In genomic region chr11:59243633-59244032, GRCh38 we compare ENCODE assay signal across 24 cellular contexts. TPM values are rescaled to one million over a fixed set of nuclear protein-coding genes. Genes with fewer than 3 reads are reported as not detected.
DNase-seq lines count a peak whose midpoint lies in the region; ATAC-seq, FAIRE-seq and TF ChIP-seq lines count a peak whose summit lies in the region.
"Had no signal": no experiment of that assay in that cellular context is flagged by ENCODE, and none has a peak within 500 bp of the region (broad histone marks: within the 10 kb centered on the region; RNA-seq: fewer than 3 reads in every experiment).

No MANE protein-coding gene starts in this region.

- SMC1A ChIA-PET in GM12878 (lab: Charles Lee; ENCODE audit: uncharacterized antibody, unreplicated experiment): interaction anchor here (0.6 to 1.7 kb wide), 2 partner anchors 24 to 46 kb away, joined by 3 to 7 read pairs; no protein-coding TSS in a partner anchor

- H3K27ac ChIP-seq in IMR-90 (ENCODE audit: insufficient read depth, low read length) (no peak overlapping the region), GM12878 (ENCODE audit: control insufficient read depth, insufficient read depth) (no peak overlapping the region), PC-9 (no peak overlapping the region)
- H3K27ac ChIP-seq: 22Rv1; A549; BLaER1 treated with 17β-estradiol and CSF1 and Interleukin-3, amounts not matched to agents 10 nM and 100 nM; HL-60 had no signal

- TF ChIP-seq POLR2A in IMR-90 (IDR thresholded peaks at IDR 0.05; ENCODE audit: low read depth, low read length) (no peak), GM12878 (IDR thresholded peaks at IDR 0.05; ENCODE audit: low read depth, low read length) (no peak)

- no peak for TF ChIP-seq EP300 in GM12878 (IDR thresholded peaks at IDR 0.05; ENCODE audit: borderline replicate concordance in 1 of 2, control insufficient read depth in 1 of 2, low read depth in 2 of 2, low read length in 2 of 2)

- RAD21 ChIA-PET in GM12878 (lab: Charles Lee; ENCODE audit: unreplicated experiment): no interaction called here

- in situ Hi-C loops in IMR-90 (cut with MboI; ENCODE audit: low sequenced_read_pairs) (no loop called here), GM12878 (cut with MboI) (no loop called here)

- H3K23ac ChIP-seq in IMR-90 (ENCODE audit: low read depth, low read length): no peak overlapping the region

- H3K36me3 ChIP-seq in IMR-90 (ENCODE audit: control insufficient read depth, insufficient read depth, low read length) (no peaks in the 10 kb centered on the region), GM12878 (ENCODE audit: control insufficient read depth in 2 of 2, insufficient read depth in 2 of 2, low read length in 1 of 2) (no peaks in the 10 kb centered on the region), PC-9 (ENCODE audit: low read depth) (no peaks in the 10 kb centered on the region)

- TF ChIP-seq CTCF in IMR-90 (conservative IDR thresholded peaks at IDR 0.05; ENCODE audit: low read depth, low read length): no peak
- no peak for TF ChIP-seq CTCF in GM12878 (IDR thresholded peaks at IDR 0.05 in 2 of 3, conservative IDR thresholded peaks at IDR 0.05 in 1 of 3; ENCODE audit: control insufficient read depth in 2 of 3, extremely low read depth in 1 of 3, insufficient read depth in 1 of 3, low read depth in 3 of 3, low read length in 3 of 3)
- TF ChIP-seq CTCF in PC-9 (conservative IDR thresholded peaks at IDR 0.05): no peak

- H3K79me1 ChIP-seq in IMR-90 (ENCODE audit: low read depth in 1 of 2, low read length in 2 of 2): no peaks in the 10 kb centered on the region

- no peaks in the 10 kb centered on the region for H3K27me3 ChIP-seq in IMR-90 (ENCODE audit: control insufficient read depth, insufficient read depth, low read length)
- H3K27me3 ChIP-seq in GM12878 (replicated peaks in 1 of 2; ENCODE audit: control insufficient read depth in 2 of 2, insufficient read depth in 2 of 2, low read length in 1 of 2): no peaks in the 10 kb centered on the region
- no peaks in the 10 kb centered on the region for H3K27me3 ChIP-seq in PC-9 (ENCODE audit: insufficient read depth, low read depth)
- H3K27me3 ChIP-seq: BLaER1 treated with 17β-estradiol and CSF1 and Interleukin-3, amounts not matched to agents 10 nM and 100 nM had no signal

- H2BK20ac ChIP-seq in IMR-90 (ENCODE audit: low read depth, low read length): peak overlapping the region; percentile 77

- H2BK15ac ChIP-seq in IMR-90 (ENCODE audit: low read depth, low read length): 0 out of 3 replicates have a peak overlapping the region, but pooled peaks have one; percentile 7

- H3K14ac ChIP-seq in IMR-90 (replicated peaks; ENCODE audit: low read depth, low read length): peak overlapping the region; percentile 63; the same call in 1 of the 2 replicates

- H3K9me1 ChIP-seq in IMR-90 (ENCODE audit: insufficient read depth, low read length): no peaks in the 10 kb centered on the region

- no peak overlapping the region for H2AK5ac ChIP-seq in IMR-90 (ENCODE audit: low read depth, low read length)

- H3K79me2 ChIP-seq in GM12878 (ENCODE audit: control insufficient read depth, insufficient read depth, low read length) (no peaks in the 10 kb centered on the region), PC-9 (ENCODE audit: low read depth) (no peaks in the 10 kb centered on the region)

- H3K56ac ChIP-seq in IMR-90 (ENCODE audit: extremely low read depth, insufficient read depth, low read length): no peak overlapping the region

- TF ChIP-seq RAD21 in IMR-90 (IDR thresholded peaks at IDR 0.05; ENCODE audit: low read length) (no peak), GM12878 (IDR thresholded peaks at IDR 0.05; ENCODE audit: insufficient read depth, low read depth, low read length) (no peak)

- peaks cover 17% of the 10 kb centered on the region; the same call in 1 of the 2 replicates for H3F3A ChIP-seq in PC-9 (ENCODE audit: insufficient read depth, low read depth)

- POLR2A ChIA-PET in IMR-90 (lab: Charles Lee; ENCODE audit: unreplicated experiment) (no interaction called here), GM12878 (lab: Charles Lee) (no interaction called here), PC-9 (lab: Charles Lee; ENCODE audit: unreplicated experiment) (no interaction called here)

- H2BK120ac ChIP-seq in IMR-90 (ENCODE audit: low read depth, low read length): 0 out of 2 replicates have a peak overlapping the region, but pooled peaks have one; percentile 85

- no CpG with 5 or more reads among the region's 1 CpG for WGBS in IMR-90 (ENCODE audit: extremely low coverage in 2 of 2, insufficient read length in 1 of 2), 2 experiments
- 0% methylated on average over 1 of the region's 1 CpG for WGBS in GM12878 (ENCODE audit: insufficient coverage, insufficient replicate concordance, low lambda C conversion rate, missing lambda C conversion rate)

- FAIRE-seq in GM12878 (lab: Jason Lieb, UNC): no peak
- FAIRE-seq: A549, G401.6, H1 had no signal

- CTCF ChIA-PET in IMR-90 (lab: Yijun Ruan, JAX): interaction anchor here (0.6 kb wide), 1 partner anchor 12 kb away, joined by 3 read pairs; no protein-coding TSS in a partner anchor
- CTCF ChIA-PET in GM12878 (lab: Yijun Ruan, JAX): no interaction called here
- CTCF ChIA-PET in PC-9 (lab: Charles Lee): no interaction called here

- no peaks in the 10 kb centered on the region for H3K9me3 ChIP-seq in IMR-90 (ENCODE audit: control insufficient read depth, insufficient read depth, low read length)
- H3K9me3 ChIP-seq in GM12878 (replicated peaks; ENCODE audit: control insufficient read depth, insufficient read depth, low read length): peaks cover 4% of the 10 kb centered on the region; the same call in 2 of the 3 replicates
- H3K9me3 ChIP-seq in PC-9 (ENCODE audit: insufficient read depth, low read depth): no peaks in the 10 kb centered on the region

- H4K8ac ChIP-seq in IMR-90 (ENCODE audit: low read depth in 2 of 2, low read length in 2 of 2): 0 out of 4 replicates have a peak overlapping the region, but pooled peaks of 1 of the 2 experiments have one; percentile 32

- no peaks in the 10 kb centered on the region for H3K9me2 ChIP-seq in PC-9 (ENCODE audit: insufficient read depth)

- ATAC-seq in IMR-90 (ENCODE audit: low read depth): peak; percentile 70
- no peak for ATAC-seq in GM12878
- no peak for ATAC-seq in HG03196 (IDR thresholded peaks at IDR 0.05; ENCODE audit: unreplicated experiment)
- ATAC-seq in HG02938 (IDR thresholded peaks at IDR 0.05; ENCODE audit: unreplicated experiment): no peak
- ATAC-seq: A549 had no signal

- intact Hi-C loops in IMR-90 (cut with micrococcal nuclease) (loop anchor here (2.0 kb wide), 1 partner anchor 17 kb away; no protein-coding TSS in a partner anchor), GM12878 (cut with micrococcal nuclease; ENCODE audit: unreplicated experiment) (no loop called here), PC-9 (cut with micrococcal nuclease; ENCODE audit: unreplicated experiment) (no loop called here)

- no peak overlapping the region for H4K5ac ChIP-seq in IMR-90 (ENCODE audit: low read depth, low read length)

- no peak overlapping the region for H3K4me3 ChIP-seq in IMR-90 (ENCODE audit: insufficient read depth, low read depth, low read length)
- H3K4me3 ChIP-seq in GM12878: no peak overlapping the region
- no peak overlapping the region for H3K4me3 ChIP-seq in PC-9
- H3K4me3 ChIP-seq: A549; BLaER1 treated with 17β-estradiol and CSF1 and Interleukin-3, amounts not matched to agents 10 nM and 100 nM had no signal

- H3K9ac ChIP-seq in IMR-90 (ENCODE audit: low read depth, low read length) (no peak overlapping the region), GM12878 (ENCODE audit: control insufficient read depth, insufficient read depth, low read length) (no peak overlapping the region)
- H3K9ac ChIP-seq: BLaER1 treated with 17β-estradiol and CSF1 and Interleukin-3, amounts not matched to agents 10 nM and 100 nM had no signal

- peak overlapping the region; percentile 57; the same call in 1 of the 2 replicates for H3K4me2 ChIP-seq in IMR-90 (ENCODE audit: low read depth, low read length)
- H3K4me2 ChIP-seq in GM12878 (ENCODE audit: control insufficient read depth, insufficient read depth): no peak overlapping the region
- H3K4me2 ChIP-seq in PC-9: no peak overlapping the region
- H3K4me2 ChIP-seq: A549; BLaER1 treated with 17β-estradiol and CSF1 and Interleukin-3, amounts not matched to agents 10 nM and 100 nM had no signal

- H2BK5ac ChIP-seq in IMR-90 (ENCODE audit: low read depth, low read length, poor library complexity, severe bottlenecking): peak overlapping the region; percentile 38

- H3K4me1 ChIP-seq in IMR-90 (ENCODE audit: control insufficient read depth, insufficient read depth, low read length) (peaks cover 2% of the 10 kb centered on the region; the same call in 1 of the 2 replicates), GM12878 (ENCODE audit: control insufficient read depth, insufficient read depth, low read length) (no peaks in the 10 kb centered on the region), PC-9 (replicated peaks; ENCODE audit: insufficient read depth) (peaks cover 18% of the 10 kb centered on the region)
- H3K4me1 ChIP-seq: A549 had no signal

- H3K18ac ChIP-seq in IMR-90 (ENCODE audit: low read depth, low read length): no peak overlapping the region; the same call in 1 of the 2 replicates

- H4K91ac ChIP-seq in IMR-90 (ENCODE audit: insufficient read depth, low read depth, low read length): no peak overlapping the region; the same call in 1 of the 2 replicates

- DNase-seq in CD1c-positive myeloid dendritic cell (ENCODE audit: extremely low spot score) (peak; percentile 45), IMR-90 (peak; percentile 46), GM12878 (ENCODE audit: low read depth, low spot score) (no peak), fibroblast of gingiva (ENCODE audit: low read depth) (peak; percentile 27), NCI-H510A (lab: John Stamatoyannopoulos, UW) (no peak), PC-9 (no peak)
- DNase-seq: CD4-positive, CD25-positive, alpha-beta regulatory T cell; CD8-positive, alpha-beta memory T cell; COR-L47; DMS 273 treated with DMSO at 0.1 percent for 48 hours; DMS53; DND-41; EL; H9; KBM-7 had no signal

- no peaks in the 10 kb centered on the region for H4K20me1 ChIP-seq in IMR-90 (ENCODE audit: insufficient read depth, low read length)
- no peaks in the 10 kb centered on the region for H4K20me1 ChIP-seq in GM12878 (ENCODE audit: control insufficient read depth, insufficient read depth)
- H4K20me1 ChIP-seq in PC-9 (ENCODE audit: insufficient read depth): no peaks in the 10 kb centered on the region
- H4K20me1 ChIP-seq: BLaER1 treated with 17β-estradiol and CSF1 and Interleukin-3, amounts not matched to agents 10 nM and 100 nM had no signal

- H3K4ac ChIP-seq in IMR-90 (ENCODE audit: low read depth, low read length): peak overlapping the region; percentile 20; the same call in 1 of the 2 replicates

- H2AK9ac ChIP-seq in IMR-90 (replicated peaks; ENCODE audit: low read depth, low read length, poor library complexity): no peak overlapping the region

- H2AFZ ChIP-seq in IMR-90 (replicated peaks; ENCODE audit: low read length, poor library complexity) (no peak overlapping the region), GM12878 (ENCODE audit: control insufficient read depth, low read depth, low read length) (no peak overlapping the region), PC-9 (no peak overlapping the region)

- dilution Hi-C loops in IMR-90 (cut with HindIII; ENCODE audit: low sequenced_read_pairs, unreplicated experiment): no loop called here

- BruUV-seq in IMR-90 (replicated peaks; lab: Mats Ljungman, UMichigan) (no TSS peak), GM12878 (replicated peaks; lab: Mats Ljungman, UMichigan) (no TSS peak), PC-9 (replicated peaks; lab: Mats Ljungman, UMichigan) (no TSS peak)

RNA-seq across cellular contexts. Expression of gene MPEG1, which starts 30.9 kb away (rescaled TPM):
- total RNA-seq in IMR-90 (2012; rRNA removed): not detected in 2 replicates
- not detected in 2 replicates for polyA plus RNA-seq in IMR-90 (2012; rRNA removed)
- polyA plus RNA-seq in IMR-90 (2012; cell fraction: cytosol; rRNA removed): not detected in 2 replicates
- polyA plus RNA-seq in IMR-90 (2012; cell fraction: nucleus; rRNA removed; ENCODE audit: low replicate concordance): not detected in 2 replicates
- total RNA-seq in GM12878 (2013; cell fraction: nucleolus; rRNA removed): 64.0 and 69.8 TPM in 2 replicates
- 14.6 and 15.4 TPM in 2 replicates for total RNA-seq in GM12878 (2014; rRNA removed)
- 13.5 and 14.4 TPM in 2 replicates for total RNA-seq in GM12878 (2014; rRNA removed; fragmentation: Illumina TruSeq; extraction: Trizol)
- 10.7 and 12.3 TPM in 2 replicates for total RNA-seq in GM12878 (2021)
- 8.5 TPM for polyA plus RNA-seq in GM12878 (2011; ENCODE audit: low read depth)
- polyA plus RNA-seq in GM12878 (2011; rRNA removed): 0.03 TPM in 1 of 2 replicates, not detected in the other
- polyA plus RNA-seq in GM12878 (2011; cell fraction: cytosol; rRNA removed): 0.02 and 0.03 TPM in 2 replicates
- polyA plus RNA-seq in GM12878 (2011; cell fraction: nucleus; rRNA removed): 0.03 TPM in 2 replicates
- polyA plus RNA-seq in GM12878 (2012): 9.1 and 9.7 TPM in 2 replicates
- 14.2 and 15.6 TPM in 2 replicates for polyA plus RNA-seq in GM12878 (2014; fragmentation: Illumina TruSeq; extraction: Trizol)
- 1 to 10 TPM; 2.0 to 2.1 TPM for polyA plus RNA-seq in GM12878 (2014; fragmentation: Nextera tagmentation; extraction: Ambion mirVana)
- 10.4 and 11.7 TPM in 2 replicates for polyA plus RNA-seq in GM12878 (2014; rRNA removed)
- 1 to 10 TPM; 1.3 to 2.5 TPM for polyA plus RNA-seq in GM12878 (2016; fragmentation: Nextera tagmentation; extraction: Ambion mirVana)
- polyA minus RNA-seq in GM12878 (2011; rRNA and poly(A)+ RNA removed): 0.05 TPM in 1 of 2 replicates, not detected in the other
- not detected in 2 replicates for polyA minus RNA-seq in GM12878 (2011; cell fraction: cytosol; rRNA and poly(A)+ RNA removed)
- under 0.01 TPM in 1 of 2 replicates, not detected in the other for polyA minus RNA-seq in GM12878 (2011; cell fraction: nucleus; rRNA and poly(A)+ RNA removed)
- not detected in 2 replicates for total RNA-seq in PC-9 (2021)
- total RNA-seq: H1, H9, HT1080 had no signal
- polyA plus RNA-seq: A549; CD8-positive, alpha-beta memory T cell; H1 had no signal

Comparison
In these comparisons a context has a peak if more than half of its experiments do, and no peak if none do; other contexts are left out.
1. DNase-seq: peak in CD1c-positive myeloid dendritic cell (single experiment), IMR-90 (single experiment) and fibroblast of gingiva (single experiment); none in GM12878 (single experiment), NCI-H510A (single experiment) and PC-9 (0 of 2).
2. RNA of gene MPEG1, which starts 30.9 kb away (total RNA-seq): 10.7 to 69.8 TPM in GM12878; not detected in IMR-90 and not detected in PC-9; every median in the first group is over 10 times any median in the second.